In the genomic region with DNA sequence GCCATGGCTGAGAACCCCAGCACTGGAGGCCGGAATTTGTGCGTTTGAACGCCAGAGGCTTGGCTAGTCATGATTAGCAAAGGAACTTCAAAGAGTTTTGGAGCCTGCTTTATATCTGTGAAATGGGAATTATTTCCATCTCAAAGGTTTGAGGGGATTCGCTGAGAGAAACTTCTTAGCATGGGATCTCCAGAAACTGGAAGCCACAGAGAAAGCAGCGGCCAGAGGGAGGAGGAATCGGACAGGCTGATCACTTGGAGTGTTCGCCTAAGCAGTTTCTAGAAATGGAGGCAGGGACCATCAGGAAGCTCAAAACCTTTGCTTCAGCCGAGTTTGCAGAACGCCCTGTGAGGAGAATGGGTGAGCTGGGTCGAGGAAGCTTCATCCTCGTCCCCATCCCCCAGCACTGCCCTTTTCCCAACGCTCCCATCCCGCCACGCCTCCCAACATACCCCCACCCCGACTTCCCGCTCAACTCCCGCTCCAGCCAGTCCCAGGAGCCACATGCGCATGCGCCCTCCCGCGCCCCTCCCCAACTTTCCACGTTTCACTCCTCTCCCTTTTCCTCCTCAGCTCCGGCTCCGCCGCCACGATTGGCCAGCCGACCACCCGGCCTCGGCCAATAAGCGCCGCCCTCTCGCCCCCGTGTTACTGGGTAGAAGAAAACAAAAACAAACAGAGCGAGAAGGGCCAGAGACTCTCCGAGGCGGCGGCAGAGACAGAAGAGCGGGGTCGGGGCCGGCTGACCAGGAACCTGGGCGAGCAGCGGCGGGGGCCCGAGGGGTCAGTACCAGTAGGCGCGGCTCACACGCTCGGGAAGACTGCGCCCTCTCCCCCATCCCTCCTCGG, we compare ENCODE assay signal across 8 cellular contexts. TPM values are rescaled to one million over a fixed set of nuclear protein-coding genes. Genes with fewer than 3 reads are reported as not detected.
DNase-seq lines count a peak whose midpoint lies in the region; ATAC-seq and TF ChIP-seq lines count a peak whose summit lies in the region.

Gene PDCD4 (plus strand): TSS at position 693 of the 849 bp plus-strand sequence. CDS start 4,100 bp downstream, outside the sequence.

- DNase-seq in DMS153 treated with DMSO at 0.1 percent for 48 hours (lab: John Stamatoyannopoulos, UW; ENCODE audit: unreplicated experiment) (peak; percentile 96), KBM-7 (peak; percentile 99)
- DNase-seq in activated T-cell treated with anti-CD3 and anti-CD28 coated beads, Interleukin-2, amount 50 U/mL, for 48 hours = peak; percentile 97
- DNase-seq in stimulated activated CD8-positive, alpha-beta memory T cell treated with anti-CD3 and anti-CD28 coated beads, Interleukin-7, amount 100 ng/mL, for 24 hours (ENCODE audit: low read depth) = peak; percentile 92

- ATAC-seq in GM21717 (IDR thresholded peaks at IDR 0.05; ENCODE audit: unreplicated experiment) = peak; percentile 75

- H3K4me1 ChIP-seq in esophagus (ENCODE audit: control insufficient read depth in 2 of 2, insufficient read depth in 2 of 2, low read length in 1 of 2) (no peaks in the 10 kb centered on the region), muscle layer of colon (ENCODE audit: insufficient read depth, low read length) (peaks cover 12% of the 10 kb centered on the region)

- H3K27me3 ChIP-seq in esophagus (ENCODE audit: control insufficient read depth in 1 of 2, insufficient read depth in 2 of 2, low read length in 2 of 2) (no peaks in the 10 kb centered on the region), muscle layer of colon (ENCODE audit: control insufficient read depth in 1 of 2, insufficient read depth in 2 of 2, low read length in 2 of 2) (no peaks in the 10 kb centered on the region)

- peak within 1 kb of the TSS; percentile 94 to 98 for H3K27ac ChIP-seq in esophagus (ENCODE audit: low read depth in 2 of 2, low read length in 1 of 2)
- peak within 1 kb of the TSS; percentile 99 for H3K27ac ChIP-seq in muscle layer of colon (ENCODE audit: low read depth, low read length)

- H3K9me3 ChIP-seq in esophagus (ENCODE audit: control insufficient read depth in 2 of 2, insufficient read depth in 1 of 2, low read depth in 1 of 2, low read length in 1 of 2) = no peaks in the 10 kb centered on the region
- H3K9me3 ChIP-seq in muscle layer of colon (ENCODE audit: low read length) = no peaks in the 10 kb centered on the region

- peak within 1 kb of the TSS; percentile 81 to 86 for H3K4me3 ChIP-seq in esophagus (ENCODE audit: low read depth in 1 of 2, low read length in 2 of 2)
- peak within 1 kb of the TSS; percentile 49 to 93 for H3K4me3 ChIP-seq in muscle layer of colon (ENCODE audit: low read depth in 1 of 2, low read length in 2 of 2)

- WGBS in esophagus, 2 donors = 1 to 2% methylated on average over 50 of the region's 50 CpGs

- H3K9ac ChIP-seq in muscle layer of colon (ENCODE audit: low read length) = peak within 1 kb of the TSS; percentile 72

- H3K36me3 ChIP-seq in esophagus (ENCODE audit: control insufficient read depth in 2 of 2, insufficient read depth in 2 of 2, low read length in 1 of 2) = peaks cover 0 to 2% of the 10 kb centered on the region in 2 donors
- no peaks in the 10 kb centered on the region for H3K36me3 ChIP-seq in muscle layer of colon (ENCODE audit: insufficient read depth, low read length)

- in situ Hi-C loops in KBM-7 (cut with MboI; ENCODE audit: low pct_unique_long_range_greater_than_20kb, low sequenced_read_pairs) = no loop called here

TF ChIP-seq in PFSK-1, 5 proteins besides CTCF, POLR2A, EP300 and RAD21:
- TF ChIP-seq POLR2AphosphoS5 (IDR thresholded peaks at IDR 0.05; ENCODE audit: low read depth, low read length) = peak; percentile 50; the same call in 1 of the 2 replicates
- no peak for TF ChIP-seq REST (IDR thresholded peaks at IDR 0.05; ENCODE audit: insufficient read depth in 1 of 2, low read depth in 2 of 2, low read length in 2 of 2)
- TF ChIP-seq SIN3A (IDR thresholded peaks at IDR 0.05; ENCODE audit: borderline replicate concordance, insufficient read depth, low read length) = 0 out of 2 replicates have a peak, but pooled peaks have one; percentile 53
- TF ChIP-seq FOXP2 (optimal IDR thresholded peaks at IDR 0.05; ENCODE audit: borderline replicate concordance, extremely low read depth, extremely low read length, insufficient read depth) = peak; percentile 56
- no peak for TF ChIP-seq TAF1 (IDR thresholded peaks at IDR 0.05; ENCODE audit: borderline replicate concordance, insufficient read depth, low read length)
TF ChIP-seq in PFSK-1: peak in this region for 3.

RNA-seq across cellular contexts. Expression of gene PDCD4, which starts in this region (rescaled TPM):
- polyA plus RNA-seq in PFSK-1 (2012; ENCODE audit: insufficient read length, low read depth) = 58.8 TPM
- polyA plus RNA-seq in esophagus = 100 to 1,000 TPM; 116 to 203 TPM

Comparison
In these comparisons a context has a peak if more than half of its experiments do, and no peak if none do; other contexts are left out.
1. Peak in every context shown above with its lines: DNase-seq, ATAC-seq, H3K4me3 ChIP-seq and H3K27ac ChIP-seq.